ENCODE assay signal across 35 cellular contexts in the genomic region with DNA sequence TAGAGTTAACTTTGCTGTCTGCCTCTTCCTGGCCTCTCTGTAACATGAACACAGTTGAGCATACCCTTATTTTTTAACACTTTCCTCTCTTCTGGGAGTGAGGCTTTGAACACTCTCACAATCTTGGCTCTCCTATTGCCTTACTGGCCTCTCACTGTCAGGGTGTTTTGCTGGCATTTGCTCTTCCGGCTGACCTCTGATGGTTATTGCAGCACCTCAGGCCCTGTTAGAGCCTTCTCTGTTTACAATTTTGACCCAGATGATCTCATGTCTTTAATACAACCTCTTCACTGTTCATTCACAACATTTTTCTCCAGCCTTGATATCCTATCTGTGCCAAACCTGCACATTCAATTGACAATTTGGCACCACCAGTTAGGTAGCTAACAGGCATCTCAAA.
"Had no signal": no experiment of that assay in that cellular context is flagged by ENCODE, and none has a peak within 500 bp of the region (broad histone marks: within the 10 kb centered on the region; RNA-seq: fewer than 3 reads in every experiment).

No MANE protein-coding gene starts in this region.

- H3K4me3 ChIP-seq: MG63 had no signal

- DNase-seq: Karpas-422, Kasumi-1, MG63, MM.1S, MV-4-11, NCI-H1048, NCI-H1092, NCI-H1092 treated with DMSO at 0.1 percent for 48 hours, NCI-H1105, NCI-H1105 treated with DMSO at 0.1 percent for 48 hours, NCI-H1417, NCI-H1417 treated with DMSO at 0.1 percent for 48 hours, NCI-H1436, NCI-H1436 treated with DMSO at 0.1 percent for 48 hours, NCI-H146, NCI-H1694, NCI-H1694 treated with DMSO at 0.1 percent for 48 hours, NCI-H187, NCI-H187 treated with DMSO at 0.1 percent for 48 hours, NCI-H1930, NCI-H2029, NCI-H2029 treated with DMSO at 0.1 percent for 48 hours, NCI-H2081, NCI-H2081 treated with DMSO at 0.1 percent for 48 hours, NCI-H2107, NCI-H2171, NCI-H2171 treated with DMSO at 0.1 percent for 48 hours, NCI-H2227 treated with DMSO at 0.1 percent for 48 hours, NCI-H226, NCI-H345, NCI-H446, NCI-H446 treated with DMSO at 0.1 percent for 48 hours, NCI-H510A, NCI-H510A treated with DMSO at 0.1 percent for 48 hours, NCI-H524 had no signal

- H3K27me3 ChIP-seq: MG63 had no signal

- H3K9me3 ChIP-seq: MG63 had no signal

- H3K36me3 ChIP-seq: MG63 had no signal
